Comparison of ENCODE assay signal across 19 cellular contexts in the genomic region with DNA sequence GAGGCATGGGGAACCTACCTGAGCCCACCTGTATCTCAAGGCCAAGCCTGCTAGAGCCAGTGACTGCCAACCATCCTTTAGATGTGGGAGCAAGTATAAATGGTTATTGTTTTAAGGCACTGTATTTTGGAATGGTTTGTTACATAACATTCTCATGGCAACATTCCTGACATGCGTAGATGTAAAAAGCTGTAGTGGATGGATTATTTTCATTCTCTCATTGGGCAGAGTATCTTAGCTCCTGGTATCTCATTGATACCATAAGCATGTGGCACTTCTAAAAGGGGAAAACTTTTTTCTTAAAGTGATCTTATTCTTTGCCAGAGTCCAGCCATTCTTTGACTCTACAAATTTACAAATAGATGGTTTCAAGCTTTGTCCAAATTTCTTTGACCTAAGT.
"Had no signal": no experiment of that assay in that cellular context is flagged by ENCODE, and none has a peak within 500 bp of the region (broad histone marks: within the 10 kb centered on the region; RNA-seq: fewer than 3 reads in every experiment).

No MANE protein-coding gene starts in this region.

- DNase-seq: colonic mucosa; cortex of kidney; dermis blood vessel endothelial cell; dorsolateral prefrontal cortex; effector CD4-positive, alpha-beta T cell; effector CD8-positive, alpha-beta T cell; effector memory CD4-positive, alpha-beta T cell; effector memory CD8-positive, alpha-beta T cell; endodermal cell; erythroblast; esophagus squamous epithelium; foreskin fibroblast; foreskin keratinocyte; foreskin melanocyte; gastrocnemius medialis; glutamatergic neuron; head of caudate nucleus; heart left ventricle; heart right ventricle had no signal
